Comparison of ENCODE assay signal across 1 cellular context in genomic region chr1:230725256-230726012, GRCh38.
TF ChIP-seq lines count a peak whose summit lies in the region.

No MANE protein-coding gene starts in this region.

TF ChIP-seq in HepG2, 621 proteins besides CTCF, POLR2A, EP300 and RAD21 (continued from another document and continues in another):
- no peak for TF ChIP-seq FOXM1 (CRISPR knock-in tag; IDR thresholded peaks at IDR 0.05)
- TF ChIP-seq ZNF713 (CRISPR knock-in tag; IDR thresholded peaks at IDR 0.05) = no peak
- TF ChIP-seq ZNF816 (CRISPR knock-in tag; IDR thresholded peaks at IDR 0.05; ENCODE audit: borderline replicate concordance) = no peak
- no peak for TF ChIP-seq RAD51 (IDR thresholded peaks at IDR 0.05; ENCODE audit: borderline replicate concordance)
- TF ChIP-seq TFDP2 (CRISPR knock-in tag; IDR thresholded peaks at IDR 0.05) = peak; percentile 40; the same call in 1 of the 2 replicates
- TF ChIP-seq GABPB1 (CRISPR knock-in tag; IDR thresholded peaks at IDR 0.05) = no peak
- no peak for TF ChIP-seq GLI4 (CRISPR knock-in tag; IDR thresholded peaks at IDR 0.05; ENCODE audit: borderline replicate concordance)
- no peak for TF ChIP-seq ZNF792 (CRISPR knock-in tag; IDR thresholded peaks at IDR 0.05)
- TF ChIP-seq NR2F2 (IDR thresholded peaks at IDR 0.05; ENCODE audit: borderline replicate concordance, low read depth) = peak; percentile 77; the same call in 1 of the 2 replicates
- no peak; the same call in 1 of the 2 replicates for TF ChIP-seq RXRA (CRISPR knock-in tag; IDR thresholded peaks at IDR 0.05)
- no peak for TF ChIP-seq ZBTB42 (CRISPR knock-in tag; IDR thresholded peaks at IDR 0.05)
- no peak for TF ChIP-seq TMF1 (CRISPR knock-in tag; IDR thresholded peaks at IDR 0.05; ENCODE audit: low read depth)
- TF ChIP-seq SMAD3 (CRISPR knock-in tag; IDR thresholded peaks at IDR 0.05) = no peak
- TF ChIP-seq TEAD2 (CRISPR knock-in tag; IDR thresholded peaks at IDR 0.05) = no peak
- peak; percentile 87 for TF ChIP-seq ZNF331 (CRISPR knock-in tag; IDR thresholded peaks at IDR 0.05)
- TF ChIP-seq ZNF44 (CRISPR knock-in tag; IDR thresholded peaks at IDR 0.05) = no peak
- TF ChIP-seq ZSCAN30 (CRISPR knock-in tag; IDR thresholded peaks at IDR 0.05) = no peak
- no peak for TF ChIP-seq HBP1 (CRISPR knock-in tag; IDR thresholded peaks at IDR 0.05; ENCODE audit: low read depth)
- TF ChIP-seq HOXA9 (CRISPR knock-in tag; IDR thresholded peaks at IDR 0.05; ENCODE audit: borderline replicate concordance) = no peak
- TF ChIP-seq KAT7 (CRISPR knock-in tag; IDR thresholded peaks at IDR 0.05; ENCODE audit: borderline replicate concordance) = no peak
- no peak for TF ChIP-seq ZNF619 (CRISPR knock-in tag; IDR thresholded peaks at IDR 0.05)
- no peak for TF ChIP-seq ZKSCAN5 (CRISPR knock-in tag; IDR thresholded peaks at IDR 0.05)
- TF ChIP-seq ZBTB4 (CRISPR knock-in tag; IDR thresholded peaks at IDR 0.05; ENCODE audit: borderline replicate concordance) = no peak
- no peak for TF ChIP-seq ZNF747 (CRISPR knock-in tag; IDR thresholded peaks at IDR 0.05; ENCODE audit: borderline replicate concordance)
- no peak for TF ChIP-seq ZNF30 (CRISPR knock-in tag; IDR thresholded peaks at IDR 0.05)
- TF ChIP-seq ZKSCAN1 (IDR thresholded peaks at IDR 0.05; ENCODE audit: low read length) = no peak
- TF ChIP-seq ZBTB44 (CRISPR knock-in tag; IDR thresholded peaks at IDR 0.05) = no peak
- no peak for TF ChIP-seq ZNF142 (CRISPR knock-in tag; IDR thresholded peaks at IDR 0.05)
- no peak for TF ChIP-seq FOXP1 (IDR thresholded peaks at IDR 0.05)
- peak; percentile 64 for TF ChIP-seq FOXP1 (CRISPR knock-in tag; IDR thresholded peaks at IDR 0.05)
- no peak for TF ChIP-seq NFE2 (CRISPR knock-in tag; IDR thresholded peaks at IDR 0.05)
- no peak for TF ChIP-seq HIC2 (CRISPR knock-in tag; IDR thresholded peaks at IDR 0.05; ENCODE audit: low read depth)
- no peak for TF ChIP-seq ARNT2 (CRISPR knock-in tag; IDR thresholded peaks at IDR 0.05; ENCODE audit: low read depth)
- no peak for TF ChIP-seq ZFP91 (CRISPR knock-in tag; IDR thresholded peaks at IDR 0.05; ENCODE audit: borderline replicate concordance)
- no peak for TF ChIP-seq ZBTB43 (CRISPR knock-in tag; conservative IDR thresholded peaks at IDR 0.05)
- no peak for TF ChIP-seq TAF15 (IDR thresholded peaks at IDR 0.05; ENCODE audit: low read depth, low read length, poor library complexity, severe bottlenecking)
- TF ChIP-seq SP5 (CRISPR knock-in tag; IDR thresholded peaks at IDR 0.05; ENCODE audit: borderline replicate concordance, low read depth) = no peak
- TF ChIP-seq KDM4B (CRISPR knock-in tag; IDR thresholded peaks at IDR 0.05) = no peak
- TF ChIP-seq TCF7 (IDR thresholded peaks at IDR 0.05; ENCODE audit: low read depth) = peak; percentile 51
- TF ChIP-seq ZNF354B (CRISPR knock-in tag; IDR thresholded peaks at IDR 0.05) = no peak
- TF ChIP-seq E2F1 (CRISPR knock-in tag; IDR thresholded peaks at IDR 0.05) = no peak
- TF ChIP-seq TRIM24 (CRISPR knock-in tag; IDR thresholded peaks at IDR 0.05) = no peak
- peak; percentile 63 for TF ChIP-seq CEBPG (CRISPR knock-in tag; IDR thresholded peaks at IDR 0.05)
- 0 out of 2 replicates have a peak, but pooled peaks have one; percentile 10 for TF ChIP-seq ZNF629 (CRISPR knock-in tag; conservative IDR thresholded peaks at IDR 0.05)
- no peak for TF ChIP-seq ZNF138 (CRISPR knock-in tag; IDR thresholded peaks at IDR 0.05; ENCODE audit: low read depth)
- no peak for TF ChIP-seq CC2D1A (CRISPR knock-in tag; IDR thresholded peaks at IDR 0.05)
